1 cellular context compared by ENCODE assay signal in genomic region chr20:584375-585301, GRCh38.
TF ChIP-seq lines count a peak whose summit lies in the region.

No MANE protein-coding gene starts in this region.

TF ChIP-seq in K562, 482 proteins besides CTCF, POLR2A, EP300 and RAD21 (continued from another document):
- TF ChIP-seq ZBTB5 (IDR thresholded peaks at IDR 0.05) = no peak
- no peak for TF ChIP-seq GATAD2A (IDR thresholded peaks at IDR 0.05)
